ENCODE assay signal across 32 cellular contexts in the genomic region with DNA sequence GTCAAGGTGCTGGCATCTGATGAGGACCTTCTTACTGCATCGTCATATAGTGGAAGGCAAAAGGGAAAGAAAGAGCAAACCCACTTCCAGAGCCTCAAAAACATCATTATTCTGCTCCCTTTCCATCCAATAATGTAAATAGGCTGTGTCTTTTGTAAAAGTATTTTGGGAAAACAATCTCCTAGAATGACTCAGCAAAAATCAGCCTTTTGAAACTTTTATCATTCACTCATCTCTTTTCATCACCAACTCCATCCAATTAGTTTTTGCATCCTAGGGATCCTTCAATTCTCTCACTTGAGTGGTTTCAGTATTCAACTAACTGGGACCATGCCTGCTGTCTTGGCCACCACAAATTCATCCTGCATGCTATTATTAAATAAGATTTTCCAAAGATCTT. TPM values are rescaled to one million over a fixed set of nuclear protein-coding genes. Genes with fewer than 3 reads are reported as not detected.
"Had no signal": no experiment of that assay in that cellular context is flagged by ENCODE, and none has a peak within 500 bp of the region (broad histone marks: within the 10 kb centered on the region; RNA-seq: fewer than 3 reads in every experiment).

No MANE protein-coding gene starts in this region.

- H3K27me3 Mint-ChIP-seq: activated CD4-positive, alpha-beta memory T cell treated with anti-CD3 and anti-CD28 coated beads, Interleukin-2, amount 10 ng/mL, durations not matched to agents 7 days and 5 days; activated CD4-positive, alpha-beta T cell treated with anti-CD3 and anti-CD28 coated beads, Interleukin-2, amount 10 ng/mL, durations not matched to agents 7 days and 5 days; activated naive CD8-positive, alpha-beta T cell treated with anti-CD3 and anti-CD28 coated beads, Interleukin-2, amount 10 ng/mL, durations not matched to agents 7 days and 5 days had no signal

- H3K4me1 Mint-ChIP-seq: activated CD4-positive, alpha-beta memory T cell treated with anti-CD3 and anti-CD28 coated beads, Interleukin-2, amount 10 ng/mL, durations not matched to agents 7 days and 5 days; activated CD4-positive, alpha-beta T cell treated with anti-CD3 and anti-CD28 coated beads, Interleukin-2, amount 10 ng/mL, durations not matched to agents 7 days and 5 days; activated naive CD4-positive, alpha-beta T cell treated with anti-CD3 and anti-CD28 coated beads, Interleukin-2, amount 10 ng/mL, durations not matched to agents 7 days and 5 days; activated naive CD8-positive, alpha-beta T cell treated with anti-CD3 and anti-CD28 coated beads, Interleukin-2, amount 10 ng/mL, durations not matched to agents 7 days and 5 days; brain had no signal

- FAIRE-seq: endometrium, endothelial cell of umbilical vein had no signal

- H3K9me3 Mint-ChIP-seq: activated CD4-positive, alpha-beta T cell treated with anti-CD3 and anti-CD28 coated beads, Interleukin-2, amount 10 ng/mL, durations not matched to agents 7 days and 5 days; activated naive CD4-positive, alpha-beta T cell treated with anti-CD3 and anti-CD28 coated beads, Interleukin-2, amount 10 ng/mL, durations not matched to agents 7 days and 5 days had no signal

- H3K9me3 ChIP-seq: ascending aorta, breast epithelium, colonic mucosa, esophagus squamous epithelium, gastroesophageal sphincter had no signal

- H3K36me3 ChIP-seq: ascending aorta, breast epithelium, cardiac muscle cell, colonic mucosa, esophagus squamous epithelium, gastroesophageal sphincter had no signal

- H3K4me3 ChIP-seq: ascending aorta, breast epithelium, cardiac muscle cell, colonic mucosa, esophagus squamous epithelium, gastroesophageal sphincter had no signal

- DNase-seq: activated CD4-positive, alpha-beta memory T cell treated with anti-CD3 and anti-CD28 coated beads, Interleukin-2, amount 10 ng/mL, durations not matched to agents 7 days and 5 days; activated CD4-positive, alpha-beta T cell treated with anti-CD3 and anti-CD28 coated beads for 1 hour; activated CD4-positive, alpha-beta T cell treated with anti-CD3 and anti-CD28 coated beads for 4 hours; activated CD4-positive, alpha-beta T cell treated with anti-CD3 and anti-CD28 coated beads, Interleukin-2, amount 10 ng/mL, durations not matched to agents 7 days and 5 days; activated CD4-positive, alpha-beta T cell treated with anti-CD3 and anti-CD28 coated beads, Interleukin-2, amount 50 U/mL, for 4 hours; activated CD8-positive, alpha-beta memory T cell treated with anti-CD3 and anti-CD28 coated beads, Interleukin-2, amount 50 U/mL, for 48 hours; activated gamma-delta T cell; activated naive CD4-positive, alpha-beta T cell; activated naive CD4-positive, alpha-beta T cell treated with anti-CD3 and anti-CD28 coated beads, Interleukin-2, amount 10 ng/mL, durations not matched to agents 7 days and 5 days; activated naive CD8-positive, alpha-beta T cell treated with anti-CD3 and anti-CD28 coated beads, Interleukin-2, amount 10 ng/mL, durations not matched to agents 7 days and 5 days; activated T-cell treated with anti-CD3 and anti-CD28 coated beads for 4 hours; activated T-cell treated with anti-CD3 and anti-CD28 coated beads, Interleukin-2, amount 50 U/mL, for 24 hours; activated T-cell treated with anti-CD3 and anti-CD28 coated beads, Interleukin-2, amount 50 U/mL, for 72 hours; central memory CD4-positive, alpha-beta T cell; cerebellar nuclear complex; colonic mucosa; effector CD8-positive, alpha-beta T cell; esophagus squamous epithelium; foreskin melanocyte; T-helper 1 cell; T-helper 2 cell had no signal

- H3K27ac ChIP-seq: ascending aorta, breast epithelium, cardiac muscle cell, colonic mucosa, epithelial cell of prostate, esophagus squamous epithelium, gastroesophageal sphincter, VCaP had no signal

- ATAC-seq: activated naive CD4-positive, alpha-beta T cell treated with anti-CD3 and anti-CD28 coated beads, Interleukin-2, amount 50 U/mL, for 72 hours; activated T-cell treated with anti-CD3 and anti-CD28 coated beads, Interleukin-2, amount 50 U/mL, for 72 hours; gastroesophageal sphincter; WTC11 had no signal

- H3K27me3 ChIP-seq: ascending aorta, breast epithelium, cardiac muscle cell, colonic mucosa, esophagus squamous epithelium had no signal

- H3K4me1 ChIP-seq: ascending aorta, breast epithelium, colonic mucosa, esophagus squamous epithelium, gastroesophageal sphincter had no signal

- H3K4me3 Mint-ChIP-seq: activated CD4-positive, alpha-beta memory T cell treated with anti-CD3 and anti-CD28 coated beads, Interleukin-2, amount 10 ng/mL, durations not matched to agents 7 days and 5 days; activated CD4-positive, alpha-beta T cell treated with anti-CD3 and anti-CD28 coated beads, Interleukin-2, amount 10 ng/mL, durations not matched to agents 7 days and 5 days; activated naive CD4-positive, alpha-beta T cell treated with anti-CD3 and anti-CD28 coated beads, Interleukin-2, amount 10 ng/mL, durations not matched to agents 7 days and 5 days; activated naive CD8-positive, alpha-beta T cell treated with anti-CD3 and anti-CD28 coated beads, Interleukin-2, amount 10 ng/mL, durations not matched to agents 7 days and 5 days; activated T-cell treated with anti-CD3 and anti-CD28 coated beads, Interleukin-2, amount 50 U/mL, for 24 hours; activated T-cell treated with anti-CD3 and anti-CD28 coated beads, Interleukin-2, amount 50 U/mL, for 72 hours; brain; WTC11 had no signal

- H3K27ac Mint-ChIP-seq: activated CD4-positive, alpha-beta memory T cell treated with anti-CD3 and anti-CD28 coated beads, Interleukin-2, amount 10 ng/mL, durations not matched to agents 7 days and 5 days; activated CD4-positive, alpha-beta T cell treated with anti-CD3 and anti-CD28 coated beads, Interleukin-2, amount 10 ng/mL, durations not matched to agents 7 days and 5 days; activated naive CD4-positive, alpha-beta T cell treated with anti-CD3 and anti-CD28 coated beads, Interleukin-2, amount 10 ng/mL, durations not matched to agents 7 days and 5 days; activated naive CD8-positive, alpha-beta T cell treated with anti-CD3 and anti-CD28 coated beads, Interleukin-2, amount 10 ng/mL, durations not matched to agents 7 days and 5 days; activated T-cell treated with anti-CD3 and anti-CD28 coated beads, Interleukin-2, amount 50 U/mL, for 24 hours; activated T-cell treated with anti-CD3 and anti-CD28 coated beads, Interleukin-2, amount 50 U/mL, for 72 hours; brain; WTC11 had no signal

- H3K36me3 Mint-ChIP-seq: activated naive CD4-positive, alpha-beta T cell treated with anti-CD3 and anti-CD28 coated beads, Interleukin-2, amount 10 ng/mL, durations not matched to agents 7 days and 5 days; activated naive CD4-positive, alpha-beta T cell treated with anti-CD3 and anti-CD28 coated beads, Interleukin-2, amount 50 U/mL, for 72 hours; activated naive CD8-positive, alpha-beta T cell treated with anti-CD3 and anti-CD28 coated beads, Interleukin-2, amount 10 ng/mL, durations not matched to agents 7 days and 5 days; brain; WTC11 had no signal

RNA-seq across cellular contexts. Expression of gene TLR4, which starts 39.8 kb away (rescaled TPM):
- total RNA-seq: activated naive CD4-positive, alpha-beta T cell treated with anti-CD3 and anti-CD28 coated beads, Interleukin-2, amount 50 U/mL, for 72 hours had no signal
- polyA plus RNA-seq: cardiac muscle cell had no signal
